In genomic region chr10:28177944-28178637, GRCh38 we compare ENCODE assay signal across 8 cellular contexts.
A peak's percentile ranks its signal among the peaks of the same experiment; 100 is the strongest.
DNase-seq lines count a peak whose midpoint lies in the region; ATAC-seq and TF ChIP-seq lines count a peak whose summit lies in the region.

No MANE protein-coding gene starts in this region.

- no peaks in the 10 kb centered on the region for H3K27me3 Mint-ChIP-seq in CD4-positive, alpha-beta memory T cell

- peak overlapping the region; percentile 40 to 49 for H3K4me3 ChIP-seq in CD4-positive, alpha-beta memory T cell (ENCODE audit: low read length in 2 of 2)
- H3K4me3 ChIP-seq in epithelial cell of esophagus (ENCODE audit: low read length) (no peak overlapping the region), spleen (peak overlapping the region in 2 of 8 donors; percentile 11 to 45)

- POLR2A ChIA-PET in CD4-positive, alpha-beta memory T cell (lab: Charles Lee; ENCODE audit: partially characterized antibody) = interaction anchor here (0.7 to 1.5 kb wide), 6 partner anchors 125 to 713 kb away, joined by 3 to 5 read pairs (median 4); partner anchors contain the start of genes MPP7 and RAB18

- H3K36me3 ChIP-seq in CD4-positive, alpha-beta memory T cell (ENCODE audit: insufficient read depth, low read length) = no peaks in the 10 kb centered on the region
- no peaks in the 10 kb centered on the region for H3K36me3 ChIP-seq in spleen

- peaks cover 24% of the 10 kb centered on the region for H3K4me1 ChIP-seq in CD4-positive, alpha-beta memory T cell (ENCODE audit: insufficient read depth, low read length)
- H3K4me1 ChIP-seq in spleen = peaks cover 4 to 23% (median 17%) of the 10 kb centered on the region in 6 donors

- no peak for TF ChIP-seq CTCF in epithelial cell of esophagus (IDR thresholded peaks at IDR 0.05; ENCODE audit: insufficient read depth, low read depth, low read length, missing control alignments)
- TF ChIP-seq CTCF in spleen (IDR thresholded peaks at IDR 0.05 in 8 of 11, conservative IDR thresholded peaks at IDR 0.05 in 3 of 11) = no peak

- peak; percentile 32 to 46 (median 36) for DNase-seq in CD4-positive, alpha-beta memory T cell
- DNase-seq in OCI-M1 (lab: John Stamatoyannopoulos, UW) (peak; percentile 83), epithelial cell of esophagus (ENCODE audit: low read depth) (peak; percentile 1), spleen (no peak), germinal center (ENCODE audit: low spot score) (no peak), Ammon's horn (ENCODE audit: low spot score) (no peak)

- CTCF ChIA-PET in CD4-positive, alpha-beta memory T cell (lab: Charles Lee; ENCODE audit: partially characterized antibody) = interaction anchor here (0.8 to 3.4 kb wide), 9 partner anchors 9 to 732 kb away, joined by 3 to 25 read pairs (median 4); no protein-coding TSS in a partner anchor

- H3K27me3 ChIP-seq in CD4-positive, alpha-beta memory T cell (ENCODE audit: insufficient read depth, low read length) = no peaks in the 10 kb centered on the region
- H3K27me3 ChIP-seq in spleen (replicated peaks in 1 of 7) = no peaks in the 10 kb centered on the region

- H3K9me3 ChIP-seq in CD4-positive, alpha-beta memory T cell (ENCODE audit: control insufficient read depth in 1 of 2, low read length in 2 of 2) = no peaks in the 10 kb centered on the region
- H3K9me3 ChIP-seq in spleen = no peaks in the 10 kb centered on the region

- H3K9me3 Mint-ChIP-seq in CD4-positive, alpha-beta memory T cell = no peaks in the 10 kb centered on the region

- 66 to 75% (median 70%) methylated on average over 4 of the region's 4 CpGs for WGBS in spleen, 5 donors

- peak overlapping the region; percentile 86 to 99 (median 96) for H3K27ac Mint-ChIP-seq in CD4-positive, alpha-beta memory T cell

- peaks cover 0 to 6% of the 10 kb centered on the region in 2 donors for H3K36me3 Mint-ChIP-seq in CD4-positive, alpha-beta memory T cell

- ATAC-seq in GM21528 (IDR thresholded peaks at IDR 0.05; ENCODE audit: low FRiP score, unreplicated experiment) (peak; percentile 70), HG03045 (IDR thresholded peaks at IDR 0.05; ENCODE audit: unreplicated experiment) (no peak)

- peak overlapping the region; percentile 89 to 99 (median 92) for H3K4me3 Mint-ChIP-seq in CD4-positive, alpha-beta memory T cell

- peak overlapping the region; percentile 50 for H3K27ac ChIP-seq in CD4-positive, alpha-beta memory T cell (ENCODE audit: low read depth, low read length)
- H3K27ac ChIP-seq in spleen = peak overlapping the region in 5 of 8 donors; percentile 1 to 58 (median 29)

- peaks cover 23 to 48% (median 29%) of the 10 kb centered on the region in 4 donors for H3K4me1 Mint-ChIP-seq in CD4-positive, alpha-beta memory T cell

- TF ChIP-seq POLR2A in spleen (IDR thresholded peaks at IDR 0.05) = no peak

- intact Hi-C loops in CD4-positive, alpha-beta memory T cell (cut with micrococcal nuclease) = loop anchor here (2.0 kb wide), 2 partner anchors 203 to 619 kb away; no protein-coding TSS in a partner anchor
- intact Hi-C loops in spleen (cut with DNase I; ENCODE audit: low total_unique reads) = no loop called here

Comparison
In these comparisons a context has a peak if more than half of its experiments do, and no peak if none do; other contexts are left out.
1. DNase-seq: peak in CD4-positive, alpha-beta memory T cell (5 of 5), OCI-M1 (single experiment) and epithelial cell of esophagus (single experiment); none in spleen (single experiment), germinal center (single experiment) and Ammon's horn (single experiment).